2 cellular contexts compared by ENCODE assay signal in the genomic region with DNA sequence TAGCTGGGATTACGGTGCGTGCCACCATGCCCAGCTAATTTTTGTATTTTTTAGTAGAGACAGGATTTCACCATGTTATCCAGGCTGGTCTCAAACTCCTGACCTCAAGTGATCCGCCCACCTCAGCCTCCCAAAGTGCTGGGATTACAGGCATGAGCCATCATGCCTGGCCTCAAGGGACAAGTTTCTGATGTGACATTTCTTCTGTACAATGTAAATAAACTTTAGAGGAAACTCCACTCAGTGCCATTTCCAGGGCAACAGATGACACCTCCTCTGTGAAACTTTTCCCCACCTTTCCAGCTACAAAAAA.
TF ChIP-seq lines count a peak whose summit lies in the region.

No MANE protein-coding gene starts in this region.

TF ChIP-seq in HEK293, 187 proteins besides CTCF, POLR2A, EP300 and RAD21:
- 0 out of 2 replicates have a peak, but pooled peaks have one; percentile 24 for TF ChIP-seq GLIS1 (tag by site-specific recombination; IDR thresholded peaks at IDR 0.05)
- peak; percentile 25; the same call in 1 of the 2 replicates for TF ChIP-seq WT1 (tag by site-specific recombination; IDR thresholded peaks at IDR 0.05)
- TF ChIP-seq OSR2 (tag by site-specific recombination; IDR thresholded peaks at IDR 0.05) = peak; percentile 28; the same call in 1 of the 2 replicates
- TF ChIP-seq ZNF24 (tag by site-specific recombination; IDR thresholded peaks at IDR 0.05) = peak; percentile 59; the same call in 1 of the 2 replicates
- TF ChIP-seq ZFHX2 (tag by site-specific recombination; conservative IDR thresholded peaks at IDR 0.05) = peak; percentile 68
- TF ChIP-seq KLF8 (tag by site-specific recombination; IDR thresholded peaks at IDR 0.05) = 0 out of 2 replicates have a peak, but pooled peaks have one; percentile 27
- TF ChIP-seq PRDM10 (tag by site-specific recombination; IDR thresholded peaks at IDR 0.05) = 0 out of 2 replicates have a peak, but pooled peaks have one; percentile 29
- TF ChIP-seq, protein P1, sequence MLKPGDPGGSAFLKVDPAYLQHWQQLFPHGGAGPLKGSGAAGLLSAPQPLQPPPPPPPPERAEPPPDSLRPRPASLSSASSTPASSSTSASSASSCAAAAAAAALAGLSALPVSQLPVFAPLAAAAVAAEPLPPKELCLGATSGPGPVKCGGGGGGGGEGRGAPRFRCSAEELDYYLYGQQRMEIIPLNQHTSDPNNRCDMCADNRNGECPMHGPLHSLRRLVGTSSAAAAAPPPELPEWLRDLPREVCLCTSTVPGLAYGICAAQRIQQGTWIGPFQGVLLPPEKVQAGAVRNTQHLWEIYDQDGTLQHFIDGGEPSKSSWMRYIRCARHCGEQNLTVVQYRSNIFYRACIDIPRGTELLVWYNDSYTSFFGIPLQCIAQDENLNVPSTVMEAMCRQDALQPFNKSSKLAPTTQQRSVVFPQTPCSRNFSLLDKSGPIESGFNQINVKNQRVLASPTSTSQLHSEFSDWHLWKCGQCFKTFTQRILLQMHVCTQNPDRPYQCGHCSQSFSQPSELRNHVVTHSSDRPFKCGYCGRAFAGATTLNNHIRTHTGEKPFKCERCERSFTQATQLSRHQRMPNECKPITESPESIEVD (tag by site-specific recombination; IDR thresholded peaks at IDR 0.05) = 0 out of 2 replicates have a peak, but pooled peaks have one; percentile 20
- TF ChIP-seq, protein P2, sequence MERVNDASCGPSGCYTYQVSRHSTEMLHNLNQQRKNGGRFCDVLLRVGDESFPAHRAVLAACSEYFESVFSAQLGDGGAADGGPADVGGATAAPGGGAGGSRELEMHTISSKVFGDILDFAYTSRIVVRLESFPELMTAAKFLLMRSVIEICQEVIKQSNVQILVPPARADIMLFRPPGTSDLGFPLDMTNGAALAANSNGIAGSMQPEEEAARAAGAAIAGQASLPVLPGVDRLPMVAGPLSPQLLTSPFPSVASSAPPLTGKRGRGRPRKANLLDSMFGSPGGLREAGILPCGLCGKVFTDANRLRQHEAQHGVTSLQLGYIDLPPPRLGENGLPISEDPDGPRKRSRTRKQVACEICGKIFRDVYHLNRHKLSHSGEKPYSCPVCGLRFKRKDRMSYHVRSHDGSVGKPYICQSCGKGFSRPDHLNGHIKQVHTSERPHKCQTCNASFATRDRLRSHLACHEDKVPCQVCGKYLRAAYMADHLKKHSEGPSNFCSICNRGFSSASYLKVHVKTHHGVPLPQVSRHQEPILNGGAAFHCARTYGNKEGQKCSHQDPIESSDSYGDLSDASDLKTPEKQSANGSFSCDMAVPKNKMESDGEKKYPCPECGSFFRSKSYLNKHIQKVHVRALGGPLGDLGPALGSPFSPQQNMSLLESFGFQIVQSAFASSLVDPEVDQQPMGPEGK (tag by site-specific recombination; IDR thresholded peaks at IDR 0.05) = 0 out of 2 replicates have a peak, but pooled peaks have one; percentile 19

TF ChIP-seq in HepG2, 621 proteins besides CTCF, POLR2A, EP300 and RAD21:
- TF ChIP-seq RFX5 (IDR thresholded peaks at IDR 0.05; ENCODE audit: low read depth, low read length) = 0 out of 2 replicates have a peak, but pooled peaks have one; percentile 22
